In the genomic region with DNA sequence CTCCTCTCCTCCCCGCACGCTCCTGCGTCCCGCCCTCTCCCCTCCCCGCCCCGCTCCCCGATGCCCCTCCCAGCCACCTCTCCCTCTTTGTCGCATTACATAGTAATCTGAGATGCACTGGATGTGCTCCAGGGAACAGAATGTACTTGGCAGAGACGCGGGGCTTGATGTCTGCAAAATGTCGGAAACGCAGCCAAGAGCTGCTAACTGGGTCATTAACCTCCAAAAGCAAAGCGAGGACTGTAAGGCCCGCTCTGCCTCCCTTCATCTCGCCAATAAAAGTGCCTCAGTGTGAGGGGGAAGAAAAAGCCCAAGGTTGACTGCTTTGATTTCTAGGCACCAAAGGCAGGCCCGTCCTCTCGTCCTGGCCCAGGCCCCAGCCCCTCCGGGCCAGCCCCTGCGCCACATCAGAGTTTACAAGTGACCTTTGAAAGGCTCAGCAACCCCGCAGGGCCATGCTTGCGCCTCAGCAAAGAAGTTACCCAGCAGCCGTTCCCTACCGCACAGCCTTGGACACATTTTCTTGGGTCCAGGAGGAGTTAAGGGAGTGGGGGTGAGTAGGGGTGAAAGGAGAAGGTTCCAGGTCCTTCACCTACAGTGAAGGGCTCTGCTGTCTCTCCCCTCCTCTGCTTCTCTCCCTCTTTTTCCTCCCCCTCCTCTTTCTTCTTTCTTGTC, we compare ENCODE assay signal across 8 cellular contexts.
DNase-seq lines count a peak whose midpoint lies in the region; ATAC-seq, FAIRE-seq and TF ChIP-seq lines count a peak whose summit lies in the region.

No MANE protein-coding gene starts in this region.

- no peak for TF ChIP-seq CTCF in D721Med (IDR thresholded peaks at IDR 0.05; ENCODE audit: insufficient read depth, missing control alignments)
- no peak for TF ChIP-seq CTCF in heart left ventricle (IDR thresholded peaks at IDR 0.05)

- H3K4me1 ChIP-seq in heart left ventricle (peaks cover 0 to 92% (median 38%) of the 10 kb centered on the region in 12 donors), Karpas-422 (ENCODE audit: low read length) (peaks cover 7% of the 10 kb centered on the region)

- H3K9ac ChIP-seq in Karpas-422 (ENCODE audit: low read length): no peak overlapping the region

- H3K9me2 ChIP-seq in Karpas-422 (replicated peaks; ENCODE audit: insufficient read depth, low read length): no peaks in the 10 kb centered on the region

- intact Hi-C loops in heart left ventricle (cut with DNase I) (loop anchor here in 7 of 10 donors (1.0 to 10.0 kb wide), 17 partner anchors 46 to 1209 kb away; partner anchors contain the start of genes BCL6 (in 2 of the 7) and LPP (in 1 of the 7)), posterior cingulate gyrus (cut with DNase I) (loop anchor here (2.0 kb wide), 1 partner anchor 895 kb away; no protein-coding TSS in a partner anchor)

- H3K79me2 ChIP-seq in Karpas-422 (ENCODE audit: low read length): no peaks in the 10 kb centered on the region

- no peak overlapping the region for H3K4me2 ChIP-seq in Karpas-422 (ENCODE audit: low read depth, low read length, poor library complexity, severe bottlenecking)

- peak overlapping the region; percentile 80 for H3K27ac ChIP-seq in adipose tissue (ENCODE audit: low read depth, low read length)
- H3K27ac ChIP-seq in heart left ventricle: peak overlapping the region; percentile 90 to 99 (median 96)
- H3K27ac ChIP-seq in Karpas-422 (ENCODE audit: low read length): no peak overlapping the region

- H3K27me3 ChIP-seq in heart left ventricle (no peaks in the 10 kb centered on the region), Karpas-422 (ENCODE audit: low read length) (no peaks in the 10 kb centered on the region)

- peak in 1 of 2 donors; percentile 22 for TF ChIP-seq POLR2A in heart left ventricle (IDR thresholded peaks at IDR 0.05)

- no peak for FAIRE-seq in D721Med (lab: Jason Lieb, UNC)

- 11 to 30% (median 27%) methylated on average over 21 to 23 of the region's 23 CpGs for WGBS in adipose tissue, 3 donors
- WGBS in heart left ventricle, 4 donors: 3 to 13% (median 6%) methylated on average over 23 of the region's 23 CpGs

- H3K4me3 ChIP-seq in heart left ventricle (peak overlapping the region in 11 of 12 donors; percentile 14 to 58 (median 51)), Karpas-422 (ENCODE audit: low read length) (no peak overlapping the region)

- H2AFZ ChIP-seq in Karpas-422 (ENCODE audit: low read length): no peak overlapping the region

- H3K9me3 ChIP-seq in heart left ventricle: no peaks in the 10 kb centered on the region
- H3K9me3 ChIP-seq in Karpas-422 (ENCODE audit: low read length): no peaks in the 10 kb centered on the region

- DNase-seq in D721Med (ENCODE audit: insufficient read length, low spot score) (peak; percentile 38), NCI-H187 treated with DMSO at 0.1 percent for 48 hours (lab: John Stamatoyannopoulos, UW) (peak; percentile 71), heart left ventricle (peak; percentile 91 to 97 (median 95)), posterior cingulate gyrus (peak; percentile 74 to 97 (median 88)), Karpas-422 (no peak)

- ATAC-seq in heart left ventricle (peak; percentile 87 to 93 (median 91)), GM21381 (IDR thresholded peaks at IDR 0.05; ENCODE audit: unreplicated experiment) (no peak), HG02840 (IDR thresholded peaks at IDR 0.05; ENCODE audit: low FRiP score, unreplicated experiment) (no peak)

- no peaks in the 10 kb centered on the region for H4K20me1 ChIP-seq in Karpas-422 (ENCODE audit: insufficient read depth, low read depth, low read length)

- H3K36me3 ChIP-seq in heart left ventricle: no peaks in the 10 kb centered on the region
- no peaks in the 10 kb centered on the region for H3K36me3 ChIP-seq in Karpas-422 (ENCODE audit: insufficient read depth, low read length)

Comparison
In these comparisons a context has a peak if more than half of its experiments do, and no peak if none do; other contexts are left out.
1. ATAC-seq: peak in heart left ventricle (4 of 4); none in GM21381 (single experiment) and HG02840 (single experiment).